In genomic region chr11:34349882-34350281, GRCh38 we compare ENCODE assay signal across 28 cellular contexts. TPM values are rescaled to one million over a fixed set of nuclear protein-coding genes. Genes with fewer than 3 reads are reported as not detected.
DNase-seq lines count a peak whose midpoint lies in the region; ATAC-seq and TF ChIP-seq lines count a peak whose summit lies in the region.
"Had no signal": no experiment of that assay in that cellular context is flagged by ENCODE, and none has a peak within 500 bp of the region (broad histone marks: within the 10 kb centered on the region; RNA-seq: fewer than 3 reads in every experiment).

No MANE protein-coding gene starts in this region.

- no peaks in the 10 kb centered on the region for H3K36me3 Mint-ChIP-seq in neural progenitor cell
- H3K36me3 Mint-ChIP-seq: activated CD4-positive, alpha-beta memory T cell treated with anti-CD3 and anti-CD28 coated beads for 36 hours; activated naive CD8-positive, alpha-beta T cell treated with anti-CD3 and anti-CD28 coated beads, Interleukin-2, amount 10 ng/mL, durations not matched to agents 7 days and 5 days; immature natural killer cell had no signal

- H3K4me1 Mint-ChIP-seq in neural progenitor cell, result peaks cover 12% of the 10 kb centered on the region

- no peak overlapping the region for H3K4me3 Mint-ChIP-seq in neural progenitor cell
- H3K4me3 Mint-ChIP-seq: activated CD4-positive, alpha-beta memory T cell treated with anti-CD3 and anti-CD28 coated beads for 36 hours; activated naive CD8-positive, alpha-beta T cell treated with anti-CD3 and anti-CD28 coated beads, Interleukin-2, amount 10 ng/mL, durations not matched to agents 7 days and 5 days; CD14-positive monocyte; immature natural killer cell; stimulated activated naive CD8-positive, alpha-beta T cell treated with anti-CD3 and anti-CD28 coated beads, Interleukin-15, amount 100 ng/mL, for 72 hours had no signal

- H3K27ac Mint-ChIP-seq in neural progenitor cell, result peak overlapping the region; percentile 62
- H3K27ac Mint-ChIP-seq: activated CD4-positive, alpha-beta memory T cell treated with anti-CD3 and anti-CD28 coated beads for 36 hours; activated naive CD8-positive, alpha-beta T cell treated with anti-CD3 and anti-CD28 coated beads, Interleukin-2, amount 10 ng/mL, durations not matched to agents 7 days and 5 days; immature natural killer cell had no signal

- TF ChIP-seq CTCF in OCI-LY3 (IDR thresholded peaks at IDR 0.05; ENCODE audit: low read depth, low read length), result no peak
- no peak for TF ChIP-seq CTCF in fibroblast of mammary gland (conservative IDR thresholded peaks at IDR 0.05; ENCODE audit: control insufficient read depth, insufficient read depth, low read depth, low read length)
- TF ChIP-seq CTCF in neural progenitor cell (IDR thresholded peaks at IDR 0.05), result no peak
- TF ChIP-seq CTCF in GM10248 (IDR thresholded peaks at IDR 0.05; ENCODE audit: control extremely low read depth, extremely low read depth, low read depth, missing control alignments), result no peak

- H3K27me3 ChIP-seq in OCI-LY3 (ENCODE audit: low read depth, low read length) (no peaks in the 10 kb centered on the region), neural progenitor cell (peaks cover 19% of the 10 kb centered on the region)
- H3K27me3 ChIP-seq: foreskin keratinocyte, thyroid gland had no signal

- DNase-seq in Daoy (ENCODE audit: low read depth) (peak; percentile 63), fibroblast of mammary gland (ENCODE audit: low read depth) (peak; percentile 72), neural progenitor cell (ENCODE audit: low spot score) (no peak), GM10248 (ENCODE audit: extremely low spot score) (no peak), NCI-H1092 (lab: John Stamatoyannopoulos, UW) (no peak), DMS114 treated with DMSO at 0.1 percent for 48 hours (lab: John Stamatoyannopoulos, UW; ENCODE audit: unreplicated experiment) (no peak)
- DNase-seq: ACHN; activated CD4-positive, alpha-beta memory T cell treated with anti-CD3 and anti-CD28 coated beads for 36 hours; activated effector memory CD4-positive, alpha-beta T cell treated with Interleukin-2 at 50 U/mL for 16 hours; activated naive CD8-positive, alpha-beta T cell treated with anti-CD3 and anti-CD28 coated beads, Interleukin-2, amount 10 ng/mL, durations not matched to agents 7 days and 5 days; foreskin keratinocyte; H7; immature natural killer cell; KBM-7; left ventricle myocardium superior; NCI-H1436 treated with DMSO at 0.1 percent for 48 hours; NCI-H446 treated with DMSO at 0.1 percent for 48 hours; OCI-M1; right cardiac atrium; Right ventricle myocardium superior; stimulated activated naive CD8-positive, alpha-beta T cell treated with anti-CD3 and anti-CD28 coated beads, Interleukin-15, amount 100 ng/mL, for 72 hours; SW 1271; thyroid gland had no signal

- H3K4me2 ChIP-seq in OCI-LY3 (ENCODE audit: low read length), result peak overlapping the region; percentile 10; the same call in 1 of the 2 replicates
- H3K4me2 ChIP-seq in neural progenitor cell, result no peak overlapping the region

- H3K4me3 ChIP-seq in OCI-LY3 (ENCODE audit: low read length), result no peak overlapping the region
- no peak overlapping the region for H3K4me3 ChIP-seq in fibroblast of mammary gland (ENCODE audit: control insufficient read depth, low read depth, low read length)
- no peak overlapping the region for H3K4me3 ChIP-seq in neural progenitor cell
- H3K4me3 ChIP-seq: thyroid gland had no signal

- H3K9ac ChIP-seq in OCI-LY3 (ENCODE audit: low read length) (no peak overlapping the region), neural progenitor cell (no peak overlapping the region)
- H3K9ac ChIP-seq: parathyroid adenoma had no signal

- no peak overlapping the region for H2AFZ ChIP-seq in OCI-LY3 (ENCODE audit: low read depth, low read length)
- H2AFZ ChIP-seq in neural progenitor cell (replicated peaks), result no peak overlapping the region
- H2AFZ ChIP-seq: parathyroid adenoma had no signal

- H3K27ac ChIP-seq in OCI-LY3 (ENCODE audit: low read length) (no peak overlapping the region), neural progenitor cell (no peak overlapping the region)
- H3K27ac ChIP-seq: foreskin keratinocyte, parathyroid adenoma, thyroid gland had no signal

- peaks cover 10% of the 10 kb centered on the region for H3K27me3 Mint-ChIP-seq in neural progenitor cell (ENCODE audit: insufficient read depth, low read depth)

- H3K4me1 ChIP-seq in OCI-LY3 (ENCODE audit: low read length) (peaks cover 53% of the 10 kb centered on the region), neural progenitor cell (no peaks in the 10 kb centered on the region)
- H3K4me1 ChIP-seq: parathyroid adenoma had no signal

- H3K36me3 ChIP-seq in OCI-LY3 (replicated peaks; ENCODE audit: low read depth, low read length), result peaks cover 5% of the 10 kb centered on the region
- H3K36me3 ChIP-seq in neural progenitor cell, result no peaks in the 10 kb centered on the region
- H3K36me3 ChIP-seq: thyroid gland had no signal

- no peak for ATAC-seq in HG03342 (IDR thresholded peaks at IDR 0.05; ENCODE audit: unreplicated experiment)
- ATAC-seq: activated CD4-positive, CD25-positive, alpha-beta regulatory T cell treated with anti-CD3 and anti-CD28 coated beads, Interleukin-2, amount 50 U/mL, for 24 hours; foreskin keratinocyte; left ventricle myocardium superior; right cardiac atrium; stimulated activated naive CD8-positive, alpha-beta T cell treated with anti-CD3 and anti-CD28 coated beads, Interleukin-15, amount 100 ng/mL, for 72 hours had no signal

- no peaks in the 10 kb centered on the region for H3F3A ChIP-seq in neural progenitor cell (ENCODE audit: low read depth)

- H4K20me1 ChIP-seq in OCI-LY3 (ENCODE audit: insufficient read depth, low read length), result peaks cover 52% of the 10 kb centered on the region
- H4K20me1 ChIP-seq in neural progenitor cell (ENCODE audit: low read depth), result no peaks in the 10 kb centered on the region

- peaks cover 89% of the 10 kb centered on the region for H3K79me2 ChIP-seq in OCI-LY3 (ENCODE audit: low read length)
- no peaks in the 10 kb centered on the region for H3K79me2 ChIP-seq in neural progenitor cell (ENCODE audit: low read depth)
- H3K79me2 ChIP-seq: parathyroid adenoma had no signal

- H3K9me3 ChIP-seq in OCI-LY3 (ENCODE audit: insufficient read depth, low read length), result no peaks in the 10 kb centered on the region
- no peaks in the 10 kb centered on the region for H3K9me3 ChIP-seq in neural progenitor cell (ENCODE audit: low read depth)
- H3K9me3 ChIP-seq: thyroid gland had no signal

- CTCF ChIA-PET in GM10248 (lab: Yijun Ruan, JAX), result interaction anchor here (0.6 to 10.8 kb wide), 6 partner anchors 8 to 492 kb away, joined by 3 to 121 read pairs (median 3); partner anchors contain the start of gene ABTB2

- H3K9me3 Mint-ChIP-seq in neural progenitor cell, result no peaks in the 10 kb centered on the region
- H3K9me3 Mint-ChIP-seq: activated CD4-positive, alpha-beta memory T cell treated with anti-CD3 and anti-CD28 coated beads for 36 hours; activated naive CD8-positive, alpha-beta T cell treated with anti-CD3 and anti-CD28 coated beads, Interleukin-2, amount 10 ng/mL, durations not matched to agents 7 days and 5 days; immature natural killer cell; stimulated activated naive CD8-positive, alpha-beta T cell treated with anti-CD3 and anti-CD28 coated beads, Interleukin-15, amount 100 ng/mL, for 72 hours had no signal

- POLR2A ChIA-PET in GM10248 (lab: Yijun Ruan, JAX), result no interaction called here

RNA-seq across cellular contexts. Expression of gene ABTB2, which starts 7.9 kb away (rescaled TPM):
- total RNA-seq in Daoy (2014; rRNA removed; shearing (Covaris generic)), result 9.3 and 11.4 TPM in 2 replicates
- total RNA-seq in neural progenitor cell (ENCODE audit: low replicate concordance), result 0.37 and 0.84 TPM in 2 replicates

Comparison
In these comparisons a context has a peak if more than half of its experiments do, and no peak if none do; other contexts are left out.
1. DNase-seq: peak in Daoy (single experiment) and fibroblast of mammary gland (single experiment); none in neural progenitor cell (single experiment), GM10248 (single experiment), NCI-H1092 (single experiment) and DMS114 treated with DMSO at 0.1 percent for 48 hours (single experiment).